In the genomic region with DNA sequence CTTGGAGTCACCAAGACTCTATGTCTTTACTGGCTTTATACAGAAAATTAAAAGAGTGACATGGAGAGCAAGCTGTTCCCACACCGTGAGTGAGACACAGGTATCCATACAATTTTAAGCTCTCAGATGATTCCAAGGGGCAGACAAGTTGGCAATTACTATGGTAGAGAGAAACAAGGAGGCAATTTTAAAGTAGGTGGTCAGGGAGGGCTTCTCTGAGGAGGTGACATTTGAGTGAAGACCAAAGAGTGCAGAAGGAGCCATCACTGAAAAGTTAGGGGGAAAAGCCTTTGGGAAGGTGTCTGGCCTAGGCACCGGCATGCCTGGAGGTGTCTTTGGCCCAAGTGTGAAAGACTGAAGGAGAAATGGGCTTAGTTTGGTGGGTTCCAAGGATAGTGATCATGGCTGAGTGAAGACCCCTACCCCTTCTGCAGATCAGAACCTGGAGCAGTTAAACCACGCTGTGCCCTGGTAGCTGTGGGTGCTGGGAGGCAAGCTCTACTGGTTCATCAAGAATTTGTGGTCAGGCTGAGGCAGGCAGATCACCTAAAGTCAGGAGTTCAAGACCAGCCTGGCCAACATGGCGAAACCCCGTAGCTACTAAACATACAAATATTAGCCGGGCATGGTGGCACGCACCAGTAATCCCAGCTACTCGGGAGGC, we compare ENCODE assay signal across 18 cellular contexts. TPM values are rescaled to one million over a fixed set of nuclear protein-coding genes. Genes with fewer than 3 reads are reported as not detected.
DNase-seq lines count a peak whose midpoint lies in the region; FAIRE-seq and TF ChIP-seq lines count a peak whose summit lies in the region.
"Had no signal": no experiment of that assay in that cellular context is flagged by ENCODE, and none has a peak within 500 bp of the region (broad histone marks: within the 10 kb centered on the region; RNA-seq: fewer than 3 reads in every experiment).

No MANE protein-coding gene starts in this region.

- DNase-seq in CD14-positive monocyte (ENCODE audit: low spot score) (no peak), HTR-8/SVneo (ENCODE audit: insufficient read length, low spot score) (no peak), NCI-H2081 treated with DMSO at 0.1 percent for 48 hours (lab: John Stamatoyannopoulos, UW) (no peak), NCI-H2081 (lab: John Stamatoyannopoulos, UW) (no peak)
- no peak for DNase-seq in CD8-positive, alpha-beta memory T cell
- DNase-seq in activated naive CD8-positive, alpha-beta T cell treated with anti-CD3 and anti-CD28 coated beads for 36 hours: no peak
- DNase-seq: amniotic stem cell, foreskin melanocyte, left ventricle myocardium superior, NCI-H187 treated with DMSO at 0.1 percent for 48 hours, NCI-H524 treated with DMSO at 0.1 percent for 48 hours, PC-3 had no signal

- intact Hi-C loops in CD14-positive monocyte (cut with micrococcal nuclease): loop anchor here (1.0 to 10.0 kb wide), 6 partner anchors 34 to 337 kb away; a partner anchor contains a TSS

- no peaks in the 10 kb centered on the region for H3K27me3 ChIP-seq in CD8-positive, alpha-beta memory T cell (ENCODE audit: insufficient read depth, low read length, poor library complexity, severe bottlenecking)

- no peak for FAIRE-seq in HTR-8/SVneo (lab: Jason Lieb, UNC)
- FAIRE-seq: GM12891, H54 had no signal

- peaks cover 60% of the 10 kb centered on the region for H3K4me1 Mint-ChIP-seq in CD14-positive monocyte
- peaks cover 44 to 49% (median 48%) of the 10 kb centered on the region in 3 donors for H3K4me1 Mint-ChIP-seq in CD8-positive, alpha-beta memory T cell
- peaks cover 43% of the 10 kb centered on the region for H3K4me1 Mint-ChIP-seq in activated naive CD8-positive, alpha-beta T cell treated with anti-CD3 and anti-CD28 coated beads for 36 hours
- peaks cover 26% of the 10 kb centered on the region for H3K4me1 Mint-ChIP-seq in nephron

- H3K4me3 Mint-ChIP-seq in CD14-positive monocyte: no peak overlapping the region
- peak overlapping the region; percentile 42 to 89 (median 79) for H3K4me3 Mint-ChIP-seq in CD8-positive, alpha-beta memory T cell
- no peak overlapping the region for H3K4me3 Mint-ChIP-seq in activated naive CD8-positive, alpha-beta T cell treated with anti-CD3 and anti-CD28 coated beads for 36 hours
- peak overlapping the region in 2 of 3 experiments; percentile 24 to 28 for H3K4me3 Mint-ChIP-seq in nephron

- no peaks in the 10 kb centered on the region for H3K9me3 ChIP-seq in CD8-positive, alpha-beta memory T cell (ENCODE audit: low read length)

- TF ChIP-seq CTCF in CD14-positive monocyte (IDR thresholded peaks at IDR 0.05) (no peak), nephron (IDR thresholded peaks at IDR 0.05; ENCODE audit: unreplicated experiment in 3 of 3) (no peak)

- H3K27me3 Mint-ChIP-seq in CD14-positive monocyte (ENCODE audit: low read depth in 3 of 3): no peaks in the 10 kb centered on the region
- H3K27me3 Mint-ChIP-seq in CD8-positive, alpha-beta memory T cell: no peaks in the 10 kb centered on the region
- no peaks in the 10 kb centered on the region for H3K27me3 Mint-ChIP-seq in activated naive CD8-positive, alpha-beta T cell treated with anti-CD3 and anti-CD28 coated beads for 36 hours
- H3K27me3 Mint-ChIP-seq in nephron (ENCODE audit: low read depth): peaks cover 4% of the 10 kb centered on the region

- H3K9me3 Mint-ChIP-seq in CD14-positive monocyte (no peaks in the 10 kb centered on the region), nephron (no peaks in the 10 kb centered on the region)
- no peaks in the 10 kb centered on the region for H3K9me3 Mint-ChIP-seq in CD8-positive, alpha-beta memory T cell
- H3K9me3 Mint-ChIP-seq in activated naive CD8-positive, alpha-beta T cell treated with anti-CD3 and anti-CD28 coated beads for 36 hours: no peaks in the 10 kb centered on the region

- H3K36me3 Mint-ChIP-seq in CD14-positive monocyte (peaks cover 5 to 11% of the 10 kb centered on the region in 2 donors), nephron (ENCODE audit: low read depth) (no peaks in the 10 kb centered on the region)
- peaks cover 0 to 17% (median 8%) of the 10 kb centered on the region in 3 donors for H3K36me3 Mint-ChIP-seq in CD8-positive, alpha-beta memory T cell
- peaks cover 2% of the 10 kb centered on the region for H3K36me3 Mint-ChIP-seq in activated naive CD8-positive, alpha-beta T cell treated with anti-CD3 and anti-CD28 coated beads for 36 hours

- H3K4me3 ChIP-seq in CD8-positive, alpha-beta memory T cell (ENCODE audit: low read length): no peak overlapping the region

- H3K36me3 ChIP-seq in CD8-positive, alpha-beta memory T cell (ENCODE audit: insufficient read depth, low read length): peaks cover 5% of the 10 kb centered on the region

- peaks cover 48% of the 10 kb centered on the region for H3K4me1 ChIP-seq in CD8-positive, alpha-beta memory T cell (ENCODE audit: insufficient read depth, low read length)

- H3K27ac ChIP-seq in CD8-positive, alpha-beta memory T cell (ENCODE audit: low read depth, low read length): no peak overlapping the region

- H3K27ac Mint-ChIP-seq in CD14-positive monocyte: peak overlapping the region; percentile 52 to 99 (median 97)
- peak overlapping the region; percentile 97 to 100 (median 98) for H3K27ac Mint-ChIP-seq in CD8-positive, alpha-beta memory T cell
- peak overlapping the region; percentile 94 for H3K27ac Mint-ChIP-seq in activated naive CD8-positive, alpha-beta T cell treated with anti-CD3 and anti-CD28 coated beads for 36 hours
- peak overlapping the region in 2 of 3 experiments; percentile 16 to 19 for H3K27ac Mint-ChIP-seq in nephron

- CTCF ChIA-PET in CD8-positive, alpha-beta memory T cell (lab: Charles Lee): interaction anchor here (0.8 to 4.1 kb wide), 13 partner anchors 8 to 361 kb away, joined by 3 to 127 read pairs (median 10); a partner anchor contains a TSS

- POLR2A ChIA-PET in CD8-positive, alpha-beta memory T cell (lab: Charles Lee): interaction anchor here (2.4 kb wide), 1 partner anchor 64 kb away, joined by 6 read pairs; a partner anchor contains a TSS

RNA-seq across cellular contexts. Expression of a gene that starts 10.4 kb away (rescaled TPM):
- 100 to 1,000 TPM; 276 TPM for polyA plus RNA-seq in CD14-positive monocyte
- 10 to 100 TPM; 10.7 to 12.3 TPM for total RNA-seq in CD8-positive, alpha-beta memory T cell
- 161 TPM for polyA plus RNA-seq in CD8-positive, alpha-beta memory T cell
- 10 to 100 TPM; 57.7 to 64.5 TPM for total RNA-seq in activated naive CD8-positive, alpha-beta T cell treated with anti-CD3 and anti-CD28 coated beads for 36 hours

RNA-seq across cellular contexts. Expression of a gene that starts 26.6 kb away (rescaled TPM):
- polyA plus RNA-seq in CD14-positive monocyte: 100 to 1,000 TPM; 371 to 571 TPM
- 1 to 10 TPM; 1.6 to 1.8 TPM for total RNA-seq in CD8-positive, alpha-beta memory T cell
- 49.6 TPM for polyA plus RNA-seq in CD8-positive, alpha-beta memory T cell
- under 1 TPM; 0.30 to 0.35 TPM for total RNA-seq in activated naive CD8-positive, alpha-beta T cell treated with anti-CD3 and anti-CD28 coated beads for 36 hours
- total RNA-seq: chondrocyte, HT-29, PC-3, SK-MEL-5 had no signal

RNA-seq across cellular contexts. Expression of a gene that starts 57.6 kb away (rescaled TPM):
- polyA plus RNA-seq in CD14-positive monocyte: under 1 TPM; 0.16 to 0.30 TPM
- total RNA-seq in CD8-positive, alpha-beta memory T cell: 10 to 100 TPM; 11.5 TPM
- 1.9 TPM for polyA plus RNA-seq in CD8-positive, alpha-beta memory T cell
- 10 to 100 TPM; 10.0 to 12.0 TPM for total RNA-seq in activated naive CD8-positive, alpha-beta T cell treated with anti-CD3 and anti-CD28 coated beads for 36 hours

Comparison
In these comparisons a context has a peak if more than half of its experiments do, and no peak if none do; other contexts are left out.
1. H3K27ac Mint-ChIP-seq: peak in every context shown above with its lines; median percentile 98 in CD8-positive, alpha-beta memory T cell; 97 in CD14-positive monocyte; 94 in activated naive CD8-positive, alpha-beta T cell treated with anti-CD3 and anti-CD28 coated beads for 36 hours; 18 in nephron.
2. H3K4me3 Mint-ChIP-seq: peak in CD8-positive, alpha-beta memory T cell (7 of 7) and nephron (2 of 3); none in CD14-positive monocyte (0 of 2) and activated naive CD8-positive, alpha-beta T cell treated with anti-CD3 and anti-CD28 coated beads for 36 hours (single experiment).
3. RNA of a gene that starts 10.4 kb away (total RNA-seq): 57.7 to 64.5 TPM in activated naive CD8-positive, alpha-beta T cell treated with anti-CD3 and anti-CD28 coated beads for 36 hours; 10.7 to 12.3 TPM in CD8-positive, alpha-beta memory T cell; every median in the first group is over 4 times any median in the second.